8 cellular contexts compared by ENCODE assay signal in genomic region chr7:98107313-98107691, GRCh38. TPM values are rescaled to one million over a fixed set of nuclear protein-coding genes. Genes with fewer than 3 reads are reported as not detected.
A peak's percentile ranks its signal among the peaks of the same experiment; 100 is the strongest.
DNase-seq lines count a peak whose midpoint lies in the region; TF ChIP-seq lines count a peak whose summit lies in the region.

No MANE protein-coding gene starts in this region.

- no peak for TF ChIP-seq CTCF in ascending aorta (IDR thresholded peaks at IDR 0.05)

- H3K9ac ChIP-seq in iPS-18a (ENCODE audit: low read length) = peak overlapping the region; percentile 63

- H3K27ac ChIP-seq in ascending aorta = peak overlapping the region in 1 of 2 donors; percentile 78
- H3K27ac ChIP-seq in iPS-18a (ENCODE audit: low read length) = no peak overlapping the region

- H3K36me3 Mint-ChIP-seq in activated CD4-positive, alpha-beta T cell treated with anti-CD3 and anti-CD28 coated beads, Interleukin-2, amount 10 ng/mL, durations not matched to agents 7 days and 5 days (ENCODE audit: low read depth) = no peaks in the 10 kb centered on the region

- H3K4me1 ChIP-seq in ascending aorta (peaks cover 0 to 7% of the 10 kb centered on the region in 2 donors), iPS-18a (ENCODE audit: control insufficient read depth, low read depth, low read length) (peaks cover 28% of the 10 kb centered on the region)

- CTCF ChIA-PET in activated CD4-positive, alpha-beta T cell treated with anti-CD3 and anti-CD28 coated beads, Interleukin-2, amount 10 ng/mL, durations not matched to agents 7 days and 5 days (lab: Charles Lee) = interaction anchor here (1.7 kb wide), 1 partner anchor 59 kb away, joined by 6 read pairs; no protein-coding TSS in a partner anchor

- no peaks in the 10 kb centered on the region for H3K36me3 ChIP-seq in ascending aorta
- no peaks in the 10 kb centered on the region for H3K36me3 ChIP-seq in iPS-18a (ENCODE audit: control insufficient read depth, low read depth, low read length)

- H3K27me3 ChIP-seq in ascending aorta (no peaks in the 10 kb centered on the region), iPS-18a (ENCODE audit: control insufficient read depth, insufficient read depth, low read length) (no peaks in the 10 kb centered on the region)

- intact Hi-C loops in ascending aorta (cut with DNase I) = loop anchor here (2.0 to 10.0 kb wide), 6 partner anchors 80 to 993 kb away; partner anchors contain the start of genes BRI3, SDHAF3 and TECPR1

- POLR2A ChIA-PET in activated CD4-positive, alpha-beta T cell treated with anti-CD3 and anti-CD28 coated beads, Interleukin-2, amount 10 ng/mL, durations not matched to agents 7 days and 5 days (lab: Charles Lee) = interaction anchor here (0.9 kb wide), 1 partner anchor 42 kb away, joined by 3 read pairs; no protein-coding TSS in a partner anchor

- H3K27ac Mint-ChIP-seq in activated CD4-positive, alpha-beta T cell treated with anti-CD3 and anti-CD28 coated beads, Interleukin-2, amount 10 ng/mL, durations not matched to agents 7 days and 5 days = peak overlapping the region; percentile 80

- H3K4me3 Mint-ChIP-seq in activated CD4-positive, alpha-beta T cell treated with anti-CD3 and anti-CD28 coated beads, Interleukin-2, amount 10 ng/mL, durations not matched to agents 7 days and 5 days = peak overlapping the region; percentile 97

- DNase-seq in activated CD4-positive, alpha-beta T cell treated with anti-CD3 and anti-CD28 coated beads, Interleukin-2, amount 10 ng/mL, durations not matched to agents 7 days and 5 days = no peak
- DNase-seq in activated CD4-positive, alpha-beta T cell treated with anti-CD3 and anti-CD28 coated beads, Interleukin-2, amount 50 U/mL, for 48 hours = no peak
- peak; percentile 66 for DNase-seq in NAMALWA (ENCODE audit: low spot score)
- DNase-seq in ascending aorta (ENCODE audit: low spot score in 2 of 2) = no peak
- DNase-seq in stimulated activated naive CD4-positive, alpha-beta T cell treated with Interleukin-2 at 50 U/mL for 16 hours (lab: John Stamatoyannopoulos, UW) = peak; percentile 16
- no peak for DNase-seq in dedifferentiated amniotic fluid mesenchymal stem cell (ENCODE audit: extremely low spot score)
- no peak for DNase-seq in GM19240 (ENCODE audit: insufficient read length, low spot score)

- H3K4me3 ChIP-seq in ascending aorta = peak overlapping the region; percentile 86 to 97
- peak overlapping the region; percentile 83 for H3K4me3 ChIP-seq in iPS-18a (ENCODE audit: low read length)

- H3K9me3 Mint-ChIP-seq in activated CD4-positive, alpha-beta T cell treated with anti-CD3 and anti-CD28 coated beads, Interleukin-2, amount 10 ng/mL, durations not matched to agents 7 days and 5 days = peaks cover 1% of the 10 kb centered on the region

- H3K9me3 ChIP-seq in ascending aorta (peaks cover 0 to 1% of the 10 kb centered on the region in 2 donors), iPS-18a (ENCODE audit: control insufficient read depth, low read depth, low read length) (no peaks in the 10 kb centered on the region)

- H3K27me3 Mint-ChIP-seq in activated CD4-positive, alpha-beta T cell treated with anti-CD3 and anti-CD28 coated beads, Interleukin-2, amount 10 ng/mL, durations not matched to agents 7 days and 5 days = no peaks in the 10 kb centered on the region

- peaks cover 20% of the 10 kb centered on the region for H3K4me1 Mint-ChIP-seq in activated CD4-positive, alpha-beta T cell treated with anti-CD3 and anti-CD28 coated beads, Interleukin-2, amount 10 ng/mL, durations not matched to agents 7 days and 5 days

RNA-seq across cellular contexts. Expression of gene LMTK2, which starts 0.6 kb away (rescaled TPM):
- 10 to 100 TPM; 12.8 to 15.5 TPM for total RNA-seq in activated CD4-positive, alpha-beta T cell treated with anti-CD3 and anti-CD28 coated beads, Interleukin-2, amount 10 ng/mL, durations not matched to agents 7 days and 5 days
- total RNA-seq in ascending aorta = 11.8 TPM

Comparison
In these comparisons a context has a peak if more than half of its experiments do, and no peak if none do; other contexts are left out.
1. DNase-seq: peak in NAMALWA (single experiment) and stimulated activated naive CD4-positive, alpha-beta T cell treated with Interleukin-2 at 50 U/mL for 16 hours (single experiment); none in activated CD4-positive, alpha-beta T cell treated with anti-CD3 and anti-CD28 coated beads, Interleukin-2, amount 10 ng/mL, durations not matched to agents 7 days and 5 days (single experiment), activated CD4-positive, alpha-beta T cell treated with anti-CD3 and anti-CD28 coated beads, Interleukin-2, amount 50 U/mL, for 48 hours (0 of 2), ascending aorta (0 of 2), dedifferentiated amniotic fluid mesenchymal stem cell (single experiment) and GM19240 (single experiment).